Comparison of ENCODE assay signal across 23 cellular contexts in genomic region chr6:89462503-89462902, GRCh38. TPM values are rescaled to one million over a fixed set of nuclear protein-coding genes. Genes with fewer than 3 reads are reported as not detected.
"Had no signal": no experiment of that assay in that cellular context is flagged by ENCODE, and none has a peak within 500 bp of the region (broad histone marks: within the 10 kb centered on the region; RNA-seq: fewer than 3 reads in every experiment).

No MANE protein-coding gene starts in this region.

- H3K36me3 ChIP-seq: MG63, SJCRH30 had no signal

- H3K4me1 ChIP-seq: SJCRH30 had no signal

- H3K27ac ChIP-seq: HL-60, RWPE1, SJCRH30 had no signal

- DNase-seq: Karpas-422, KG1, MG63, NCI-H1092, NCI-H1105 treated with DMSO at 0.1 percent for 48 hours, NCI-H1436, NCI-H187, NCI-H2029, NCI-H2081 treated with DMSO at 0.1 percent for 48 hours, NCI-H2171, NCI-H226, NCI-H446, NCI-H510A, NCI-H524 treated with DMSO at 0.1 percent for 48 hours, NCI-H69, NCI-H774, PC-3, SHP77, SJCRH30, T-helper 1 cell had no signal

- H3K27me3 ChIP-seq: MG63, SJCRH30 had no signal

- H3K4me3 ChIP-seq: MG63, SJCRH30 had no signal

- H3K9me3 ChIP-seq: MG63, SJCRH30 had no signal

RNA-seq across cellular contexts. Expression of gene ANKRD6, which starts 29.6 kb away (rescaled TPM):
- total RNA-seq: HT-29 had no signal

RNA-seq across cellular contexts. Expression of gene RRAGD, which starts 50.4 kb away (rescaled TPM):
- total RNA-seq: HT-29 had no signal
